ENCODE assay signal across 1 cellular context in the genomic region with DNA sequence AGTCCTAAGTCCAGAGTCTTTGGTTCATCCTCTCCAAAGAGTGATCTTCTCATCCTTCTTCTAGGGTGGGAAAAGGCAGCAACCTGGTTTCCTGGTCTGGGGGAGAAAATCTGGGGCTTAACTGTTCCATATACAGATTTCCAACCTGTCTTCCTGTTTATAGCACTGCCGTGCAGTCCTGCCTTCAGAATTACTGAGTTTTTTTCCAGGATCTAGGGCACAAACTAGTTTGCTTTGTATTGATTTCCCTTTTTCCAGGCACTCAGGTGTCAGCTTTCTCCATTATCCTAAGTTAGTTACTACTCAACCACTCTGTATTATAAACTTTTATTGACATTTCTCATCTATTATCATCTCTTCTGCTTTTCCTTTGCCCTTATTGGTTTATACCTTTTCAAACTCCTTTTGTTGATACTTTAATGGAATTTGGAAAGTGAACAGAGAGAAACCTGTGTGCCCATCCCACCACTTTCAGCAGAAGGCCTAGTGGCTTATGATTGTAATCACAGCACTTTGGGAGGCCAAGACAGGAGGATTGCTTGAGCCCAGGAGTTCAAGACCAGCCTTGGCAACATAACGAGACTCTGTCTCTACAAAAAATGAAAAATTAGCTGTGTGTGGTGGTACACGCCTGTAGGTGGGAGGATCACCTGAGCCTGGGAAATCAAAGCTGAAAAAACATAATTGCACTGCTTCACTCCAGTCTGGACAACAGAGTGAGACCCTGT.
TF ChIP-seq lines count a peak whose summit lies in the region.

No MANE protein-coding gene starts in this region.

TF ChIP-seq in HepG2, 621 proteins besides CTCF, POLR2A, EP300 and RAD21 (continued from another document and continues in another):
- TF ChIP-seq ZNF20 (CRISPR knock-in tag; IDR thresholded peaks at IDR 0.05) (no peak), ATF6 (CRISPR knock-in tag; conservative IDR thresholded peaks at IDR 0.05) (no peak), NFYC (CRISPR knock-in tag; IDR thresholded peaks at IDR 0.05) (no peak), YEATS2 (CRISPR knock-in tag; IDR thresholded peaks at IDR 0.05; ENCODE audit: borderline replicate concordance) (no peak), FOXA3 (CRISPR knock-in tag; IDR thresholded peaks at IDR 0.05) (peak; percentile 8; the same call in 1 of the 2 replicates), CENPT (CRISPR knock-in tag; IDR thresholded peaks at IDR 0.05; ENCODE audit: low read depth) (no peak), KAT8 (CRISPR knock-in tag; IDR thresholded peaks at IDR 0.05) (peak; percentile 35; the same call in 1 of the 2 replicates), MATR3 (CRISPR knock-in tag; IDR thresholded peaks at IDR 0.05) (no peak), TOPORS (CRISPR knock-in tag; IDR thresholded peaks at IDR 0.05) (no peak), HOXA9 (CRISPR knock-in tag; IDR thresholded peaks at IDR 0.05; ENCODE audit: borderline replicate concordance) (no peak), ZNF143 (CRISPR knock-in tag; IDR thresholded peaks at IDR 0.05) (no peak), NFATC3 (CRISPR knock-in tag; IDR thresholded peaks at IDR 0.05) (no peak), ZNF777 (CRISPR knock-in tag; IDR thresholded peaks at IDR 0.05) (no peak), LCORL (IDR thresholded peaks at IDR 0.05) (no peak), LCORL (CRISPR knock-in tag; IDR thresholded peaks at IDR 0.05) (no peak), RFX5 (IDR thresholded peaks at IDR 0.05; ENCODE audit: low read depth, low read length) (no peak), PRMT3 (CRISPR knock-in tag; IDR thresholded peaks at IDR 0.05; ENCODE audit: borderline replicate concordance, low read depth) (no peak), SIX1 (CRISPR knock-in tag; IDR thresholded peaks at IDR 0.05; ENCODE audit: borderline replicate concordance) (peak; percentile 76; the same call in 1 of the 2 replicates), MIXL1 (CRISPR knock-in tag; IDR thresholded peaks at IDR 0.05) (0 out of 2 replicates have a peak, but pooled peaks have one; percentile 25), SCMH1 (CRISPR knock-in tag; IDR thresholded peaks at IDR 0.05; ENCODE audit: borderline replicate concordance) (no peak), HOXA7 (CRISPR knock-in tag; IDR thresholded peaks at IDR 0.05) (no peak), THAP8 (CRISPR knock-in tag; IDR thresholded peaks at IDR 0.05; ENCODE audit: borderline replicate concordance) (no peak), TSC22D2 (CRISPR knock-in tag; IDR thresholded peaks at IDR 0.05; ENCODE audit: borderline replicate concordance) (no peak), ZNF160 (CRISPR knock-in tag; IDR thresholded peaks at IDR 0.05) (no peak), GMEB2 (CRISPR knock-in tag; IDR thresholded peaks at IDR 0.05; ENCODE audit: low read depth) (no peak), NKX3-1 (CRISPR knock-in tag; IDR thresholded peaks at IDR 0.05) (no peak), TBL1XR1 (IDR thresholded peaks at IDR 0.05; ENCODE audit: borderline replicate concordance, low read length, partially characterized antibody) (no peak), SIX4 (CRISPR knock-in tag; IDR thresholded peaks at IDR 0.05) (peak; percentile 42; the same call in 1 of the 2 replicates), ELF1 (CRISPR knock-in tag; IDR thresholded peaks at IDR 0.05) (0 out of 2 replicates have a peak, but pooled peaks have one; percentile 17), ADNP (CRISPR knock-in tag; IDR thresholded peaks at IDR 0.05) (peak; percentile 78; the same call in 1 of the 2 replicates), ZNF674 (CRISPR knock-in tag; IDR thresholded peaks at IDR 0.05; ENCODE audit: low read depth) (no peak), GFI1 (CRISPR knock-in tag; IDR thresholded peaks at IDR 0.05; ENCODE audit: borderline replicate concordance) (0 out of 2 replicates have a peak, but pooled peaks have one; percentile 15), TMF1 (CRISPR knock-in tag; IDR thresholded peaks at IDR 0.05; ENCODE audit: low read depth) (no peak), ZMYM2 (CRISPR knock-in tag; IDR thresholded peaks at IDR 0.05) (peak; percentile 78), ZSCAN31 (CRISPR knock-in tag; IDR thresholded peaks at IDR 0.05; ENCODE audit: low read depth) (peak; percentile 60; the same call in 1 of the 2 replicates), KDM3A (CRISPR knock-in tag; IDR thresholded peaks at IDR 0.05; ENCODE audit: low read depth) (no peak), ZNF615 (CRISPR knock-in tag; IDR thresholded peaks at IDR 0.05; ENCODE audit: borderline replicate concordance) (no peak), ZNF430 (CRISPR knock-in tag; IDR thresholded peaks at IDR 0.05) (no peak), RCOR2 (CRISPR knock-in tag; IDR thresholded peaks at IDR 0.05) (0 out of 2 replicates have a peak, but pooled peaks have one; percentile 52), KDM1A (CRISPR knock-in tag; IDR thresholded peaks at IDR 0.05) (0 out of 2 replicates have a peak, but pooled peaks have one; percentile 40), BCL3 (CRISPR knock-in tag; IDR thresholded peaks at IDR 0.05) (no peak), ONECUT2 (CRISPR knock-in tag; IDR thresholded peaks at IDR 0.05) (peak; percentile 74; the same call in 1 of the 2 replicates), ZNF770 (CRISPR knock-in tag; IDR thresholded peaks at IDR 0.05) (peak; percentile 94), ZBTB26 (CRISPR knock-in tag; IDR thresholded peaks at IDR 0.05; ENCODE audit: borderline replicate concordance) (no peak), EHMT2 (IDR thresholded peaks at IDR 0.05; ENCODE audit: borderline replicate concordance, low read depth, low read length) (no peak), PHF21A (CRISPR knock-in tag; IDR thresholded peaks at IDR 0.05) (peak; percentile 55; the same call in 1 of the 2 replicates), GABPA (IDR thresholded peaks at IDR 0.05; ENCODE audit: low read depth, low read length) (no peak), GABPA (CRISPR knock-in tag; IDR thresholded peaks at IDR 0.05; ENCODE audit: low read depth) (peak; percentile 16; the same call in 1 of the 2 replicates), ZNF543 (CRISPR knock-in tag; IDR thresholded peaks at IDR 0.05) (no peak), KLF16 (CRISPR knock-in tag; IDR thresholded peaks at IDR 0.05) (0 out of 4 replicates have a peak, but pooled peaks of 1 of the 2 experiments have one; percentile 35), ZNF773 (CRISPR knock-in tag; IDR thresholded peaks at IDR 0.05; ENCODE audit: borderline replicate concordance) (no peak), ZNF883 (CRISPR knock-in tag; IDR thresholded peaks at IDR 0.05; ENCODE audit: not compliant biosample characterization) (no peak), SIN3A (IDR thresholded peaks at IDR 0.05; ENCODE audit: borderline replicate concordance, low read depth, low read length) (no peak), SOX5 (CRISPR knock-in tag; IDR thresholded peaks at IDR 0.05; ENCODE audit: borderline replicate concordance) (peak; percentile 39; the same call in 1 of the 2 replicates), PAX8 (CRISPR knock-in tag; IDR thresholded peaks at IDR 0.05; ENCODE audit: borderline replicate concordance) (no peak), NFRKB (IDR thresholded peaks at IDR 0.05) (no peak)
- TF ChIP-seq, protein P1, sequence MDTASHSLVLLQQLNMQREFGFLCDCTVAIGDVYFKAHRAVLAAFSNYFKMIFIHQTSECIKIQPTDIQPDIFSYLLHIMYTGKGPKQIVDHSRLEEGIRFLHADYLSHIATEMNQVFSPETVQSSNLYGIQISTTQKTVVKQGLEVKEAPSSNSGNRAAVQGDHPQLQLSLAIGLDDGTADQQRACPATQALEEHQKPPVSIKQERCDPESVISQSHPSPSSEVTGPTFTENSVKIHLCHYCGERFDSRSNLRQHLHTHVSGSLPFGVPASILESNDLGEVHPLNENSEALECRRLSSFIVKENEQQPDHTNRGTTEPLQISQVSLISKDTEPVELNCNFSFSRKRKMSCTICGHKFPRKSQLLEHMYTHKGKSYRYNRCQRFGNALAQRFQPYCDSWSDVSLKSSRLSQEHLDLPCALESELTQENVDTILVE (CRISPR knock-in tag; IDR thresholded peaks at IDR 0.05), result no peak
- TF ChIP-seq, protein P2, sequence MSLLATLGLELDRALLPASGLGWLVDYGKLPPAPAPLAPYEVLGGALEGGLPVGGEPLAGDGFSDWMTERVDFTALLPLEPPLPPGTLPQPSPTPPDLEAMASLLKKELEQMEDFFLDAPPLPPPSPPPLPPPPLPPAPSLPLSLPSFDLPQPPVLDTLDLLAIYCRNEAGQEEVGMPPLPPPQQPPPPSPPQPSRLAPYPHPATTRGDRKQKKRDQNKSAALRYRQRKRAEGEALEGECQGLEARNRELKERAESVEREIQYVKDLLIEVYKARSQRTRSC (CRISPR knock-in tag; IDR thresholded peaks at IDR 0.05; ENCODE audit: low read depth), result no peak
- TF ChIP-seq, protein P3, sequence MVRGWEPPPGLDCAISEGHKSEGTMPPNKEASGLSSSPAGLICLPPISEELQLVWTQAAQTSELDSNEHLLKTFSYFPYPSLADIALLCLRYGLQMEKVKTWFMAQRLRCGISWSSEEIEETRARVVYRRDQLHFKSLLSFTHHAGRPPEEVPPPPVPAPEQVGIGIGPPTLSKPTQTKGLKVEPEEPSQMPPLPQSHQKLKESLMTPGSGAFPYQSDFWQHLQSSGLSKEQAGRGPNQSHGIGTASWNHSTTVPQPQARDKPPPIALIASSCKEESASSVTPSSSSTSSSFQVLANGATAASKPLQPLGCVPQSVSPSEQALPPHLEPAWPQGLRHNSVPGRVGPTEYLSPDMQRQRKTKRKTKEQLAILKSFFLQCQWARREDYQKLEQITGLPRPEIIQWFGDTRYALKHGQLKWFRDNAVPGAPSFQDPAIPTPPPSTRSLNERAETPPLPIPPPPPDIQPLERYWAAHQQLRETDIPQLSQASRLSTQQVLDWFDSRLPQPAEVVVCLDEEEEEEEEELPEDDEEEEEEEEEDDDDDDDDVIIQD (CRISPR knock-in tag; IDR thresholded peaks at IDR 0.05; ENCODE audit: low read depth), result no peak
